ENCODE assay signal across 8 cellular contexts in genomic region chr19:49812452-49812996, GRCh38. TPM values are rescaled to one million over a fixed set of nuclear protein-coding genes. Genes with fewer than 3 reads are reported as not detected.
DNase-seq lines count a peak whose midpoint lies in the region; ATAC-seq and TF ChIP-seq lines count a peak whose summit lies in the region.

No MANE protein-coding gene starts in this region.

- peak overlapping the region; percentile 75 for H3K4me3 ChIP-seq in BE2C (ENCODE audit: low read depth, low read length)
- peak overlapping the region; percentile 70 for H3K4me3 ChIP-seq in MM.1S (ENCODE audit: low read length)

- H3K27me3 ChIP-seq in BE2C (no peaks in the 10 kb centered on the region), MM.1S (replicated peaks; ENCODE audit: insufficient read depth, low read length) (no peaks in the 10 kb centered on the region)

- H3K9me3 Mint-ChIP-seq in dendritic cell treated with granulocyte-macrophage colony-stimulating factor and Interleukin-4, amounts not matched to agents 40 ng/mL and 50 ng/mL, for 4 days: no peaks in the 10 kb centered on the region
- no peaks in the 10 kb centered on the region for H3K9me3 Mint-ChIP-seq in natural killer cell treated with Interleukin-12 subunit alpha and Interleukin-12 subunit beta and Interleukin-15 and Interleukin-18, amount 100 ng/mL, for 72 hours

- H3K27ac ChIP-seq in MM.1S (ENCODE audit: low read length): peak overlapping the region; percentile 68; the same call in 1 of the 2 replicates

- H3K4me1 ChIP-seq in BE2C (peaks cover 8% of the 10 kb centered on the region), MM.1S (ENCODE audit: low read length) (peaks cover 14% of the 10 kb centered on the region)

- peaks cover 3% of the 10 kb centered on the region for H3K27me3 Mint-ChIP-seq in dendritic cell treated with granulocyte-macrophage colony-stimulating factor and Interleukin-4, amounts not matched to agents 40 ng/mL and 50 ng/mL, for 4 days
- no peaks in the 10 kb centered on the region for H3K27me3 Mint-ChIP-seq in natural killer cell treated with Interleukin-12 subunit alpha and Interleukin-12 subunit beta and Interleukin-15 and Interleukin-18, amount 100 ng/mL, for 72 hours

- peak overlapping the region; percentile 77 for H3K9ac ChIP-seq in MM.1S (ENCODE audit: low read length)

- no peak for ATAC-seq in natural killer cell treated with Interleukin-12 subunit alpha and Interleukin-12 subunit beta and Interleukin-15 and Interleukin-18, amount 100 ng/mL, for 72 hours
- ATAC-seq in GM21423 (IDR thresholded peaks at IDR 0.05; ENCODE audit: unreplicated experiment) (no peak), HG03097 (IDR thresholded peaks at IDR 0.05; ENCODE audit: low FRiP score, unreplicated experiment) (no peak), HG02759 (IDR thresholded peaks at IDR 0.05; ENCODE audit: unreplicated experiment) (no peak)

- TF ChIP-seq CTCF in BE2C (IDR thresholded peaks at IDR 0.05; ENCODE audit: low read depth, low read length) (no peak), MM.1S (IDR thresholded peaks at IDR 0.05; ENCODE audit: low read length) (no peak)

- peaks cover 30% of the 10 kb centered on the region for H3K36me3 Mint-ChIP-seq in dendritic cell treated with granulocyte-macrophage colony-stimulating factor and Interleukin-4, amounts not matched to agents 40 ng/mL and 50 ng/mL, for 4 days (ENCODE audit: low read depth)
- no peaks in the 10 kb centered on the region for H3K36me3 Mint-ChIP-seq in natural killer cell treated with Interleukin-12 subunit alpha and Interleukin-12 subunit beta and Interleukin-15 and Interleukin-18, amount 100 ng/mL, for 72 hours

- no peaks in the 10 kb centered on the region for H4K20me1 ChIP-seq in MM.1S (ENCODE audit: insufficient read depth, low read length)

- peaks cover 64% of the 10 kb centered on the region for H3K4me1 Mint-ChIP-seq in dendritic cell treated with granulocyte-macrophage colony-stimulating factor and Interleukin-4, amounts not matched to agents 40 ng/mL and 50 ng/mL, for 4 days (ENCODE audit: low read depth)
- peaks cover 34 to 38% of the 10 kb centered on the region in 2 donors for H3K4me1 Mint-ChIP-seq in natural killer cell treated with Interleukin-12 subunit alpha and Interleukin-12 subunit beta and Interleukin-15 and Interleukin-18, amount 100 ng/mL, for 72 hours (ENCODE audit: low read depth in 2 of 2)

- H3K9me3 ChIP-seq in BE2C (no peaks in the 10 kb centered on the region), MM.1S (replicated peaks; ENCODE audit: insufficient read depth, low read length) (no peaks in the 10 kb centered on the region)

- H2AFZ ChIP-seq in MM.1S (ENCODE audit: low read length): peak overlapping the region; percentile 94

- H3K27ac Mint-ChIP-seq in dendritic cell treated with granulocyte-macrophage colony-stimulating factor and Interleukin-4, amounts not matched to agents 40 ng/mL and 50 ng/mL, for 4 days: peak overlapping the region; percentile 95
- H3K27ac Mint-ChIP-seq in natural killer cell treated with Interleukin-12 subunit alpha and Interleukin-12 subunit beta and Interleukin-15 and Interleukin-18, amount 100 ng/mL, for 72 hours: peak overlapping the region; percentile 95

- peaks cover 11% of the 10 kb centered on the region; the same call in 1 of the 2 replicates for H3F3A ChIP-seq in MM.1S (ENCODE audit: insufficient read depth, low read length)

- peak overlapping the region; percentile 81 for H3K4me2 ChIP-seq in MM.1S (ENCODE audit: low read depth, low read length)

- DNase-seq in BE2C: no peak
- DNase-seq in MM.1S: no peak
- no peak for DNase-seq in natural killer cell treated with Interleukin-12 subunit alpha and Interleukin-12 subunit beta and Interleukin-15 and Interleukin-18, amount 100 ng/mL, for 72 hours (ENCODE audit: low spot score)
- no peak for DNase-seq in DMS114 treated with DMSO at 0.1 percent for 48 hours (lab: John Stamatoyannopoulos, UW; ENCODE audit: unreplicated experiment)

- H3K9me2 ChIP-seq in MM.1S (replicated peaks; ENCODE audit: insufficient read depth, low read length): no peaks in the 10 kb centered on the region

- peak overlapping the region; percentile 84 for H3K4me3 Mint-ChIP-seq in dendritic cell treated with granulocyte-macrophage colony-stimulating factor and Interleukin-4, amounts not matched to agents 40 ng/mL and 50 ng/mL, for 4 days
- peak overlapping the region; percentile 96 for H3K4me3 Mint-ChIP-seq in natural killer cell treated with Interleukin-12 subunit alpha and Interleukin-12 subunit beta and Interleukin-15 and Interleukin-18, amount 100 ng/mL, for 72 hours

- intact Hi-C loops in dendritic cell treated with granulocyte-macrophage colony-stimulating factor and Interleukin-4, amounts not matched to agents 40 ng/mL and 50 ng/mL, for 4 days (cut with micrococcal nuclease): loop anchor here (2.0 kb wide), 2 partner anchors 64 to 172 kb away; partner anchors contain the start of genes AKT1S1, RRAS and TBC1D17

- H3K79me2 ChIP-seq in MM.1S (ENCODE audit: low read length): no peaks in the 10 kb centered on the region

- H3K36me3 ChIP-seq in BE2C (0 out of 2 replicates have a peak, but pooled peaks cover 3% of the 10 kb centered on the region), MM.1S (replicated peaks; ENCODE audit: insufficient read depth, low read length) (no peaks in the 10 kb centered on the region)

RNA-seq across cellular contexts. Expression of gene FUZ, which starts 0.6 kb away (rescaled TPM):
- polyA plus RNA-seq in BE2C (2012; ENCODE audit: insufficient read depth, insufficient read length, low read depth): 14.6 TPM
- total RNA-seq in natural killer cell treated with Interleukin-12 subunit alpha and Interleukin-12 subunit beta and Interleukin-15 and Interleukin-18, amount 100 ng/mL, for 72 hours: 10 to 100 TPM; 10.7 to 18.0 TPM

RNA-seq across cellular contexts. Expression of gene MED25, which starts 5.6 kb away (rescaled TPM):
- polyA plus RNA-seq in BE2C (2012; ENCODE audit: insufficient read depth, insufficient read length, low read depth): 38.0 TPM
- total RNA-seq in natural killer cell treated with Interleukin-12 subunit alpha and Interleukin-12 subunit beta and Interleukin-15 and Interleukin-18, amount 100 ng/mL, for 72 hours: 10 to 100 TPM; 48.0 to 64.6 TPM

RNA-seq across cellular contexts. Expression of gene PTOV1, which starts 38.4 kb away (rescaled TPM):
- polyA plus RNA-seq in BE2C (2012; ENCODE audit: insufficient read depth, insufficient read length, low read depth): 252 TPM
- 10 to 100 TPM; 64.6 to 78.0 TPM for total RNA-seq in natural killer cell treated with Interleukin-12 subunit alpha and Interleukin-12 subunit beta and Interleukin-15 and Interleukin-18, amount 100 ng/mL, for 72 hours

RNA-seq across cellular contexts. Expression of gene AP2A1, which starts 45.7 kb away (rescaled TPM):
- polyA plus RNA-seq in BE2C (2012; ENCODE audit: insufficient read depth, insufficient read length, low read depth): 51.6 TPM
- total RNA-seq in natural killer cell treated with Interleukin-12 subunit alpha and Interleukin-12 subunit beta and Interleukin-15 and Interleukin-18, amount 100 ng/mL, for 72 hours: 100 to 1,000 TPM; 131 to 142 TPM

RNA-seq across cellular contexts. Expression of gene TSKS, which starts 49.4 kb away (rescaled TPM):
- polyA plus RNA-seq in BE2C (2012; ENCODE audit: insufficient read depth, insufficient read length, low read depth): 0.56 TPM
- total RNA-seq in natural killer cell treated with Interleukin-12 subunit alpha and Interleukin-12 subunit beta and Interleukin-15 and Interleukin-18, amount 100 ng/mL, for 72 hours: under 1 TPM; 0.38 to 0.53 TPM
